In the genomic region with DNA sequence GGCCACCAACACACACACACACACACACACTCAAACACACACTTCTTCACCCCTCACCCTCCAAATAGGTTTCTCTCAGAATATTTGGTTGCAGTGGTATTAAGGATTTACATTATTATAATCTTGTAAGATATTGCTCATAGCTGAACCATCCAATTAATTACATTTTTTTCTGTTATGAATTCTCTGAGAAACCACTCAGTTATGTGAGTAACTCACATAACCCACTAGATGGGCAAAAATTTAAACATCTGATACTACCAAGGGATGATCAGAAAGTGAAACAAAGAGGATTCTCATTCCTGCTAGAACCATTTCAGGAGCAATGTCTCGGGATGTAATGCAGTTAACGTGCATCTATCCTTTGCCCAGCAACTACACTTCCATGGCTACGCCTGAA, we compare ENCODE assay signal across 1 cellular context.
TF ChIP-seq lines count a peak whose summit lies in the region.

No MANE protein-coding gene starts in this region.

TF ChIP-seq in H1, 55 proteins besides CTCF, POLR2A, EP300 and RAD21:
- TF ChIP-seq CHD2 (IDR thresholded peaks at IDR 0.05; ENCODE audit: low read length), result no peak
- no peak for TF ChIP-seq RBBP5 (IDR thresholded peaks at IDR 0.05; ENCODE audit: borderline replicate concordance, low read depth, low read length)
